ENCODE assay signal across 10 cellular contexts in the genomic region with DNA sequence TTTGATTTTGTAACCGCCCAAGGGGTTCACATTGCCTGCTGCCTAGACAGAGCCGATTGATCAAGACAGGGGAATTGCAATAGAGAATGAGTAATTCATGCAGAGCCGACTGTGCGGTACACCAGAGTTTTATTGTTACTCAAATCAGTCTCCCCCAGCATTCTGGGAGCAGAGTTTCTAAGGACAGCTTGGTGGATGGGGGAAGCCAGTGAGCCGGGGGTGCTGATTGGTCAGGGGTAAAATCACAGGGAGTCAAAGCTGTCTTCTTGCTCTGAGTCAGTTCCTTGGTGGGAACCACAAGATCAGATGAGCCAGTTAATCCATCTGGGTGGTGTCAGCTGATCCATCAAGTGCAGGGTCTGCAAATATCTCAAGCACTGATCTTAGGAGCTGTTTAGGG.
DNase-seq lines count a peak whose midpoint lies in the region; ATAC-seq lines count a peak whose summit lies in the region.
"Had no signal": no experiment of that assay in that cellular context is flagged by ENCODE, and none has a peak within 500 bp of the region (broad histone marks: within the 10 kb centered on the region; RNA-seq: fewer than 3 reads in every experiment).

No MANE protein-coding gene starts in this region.

- peaks cover 11% of the 10 kb centered on the region for H3K36me3 Mint-ChIP-seq in activated T-helper 2 cell treated with anti-CD3 and anti-CD28 coated beads, Interferon-gamma antibody, Interleukin-2, Interleukin-4, amounts not matched to agents 10 μg/mL and 5 μg/mL and 100 μg/mL, durations not matched to agents 14 hours and 24 hours and 36 hours (ENCODE audit: low read depth)

- peaks cover 5% of the 10 kb centered on the region for H3K27me3 Mint-ChIP-seq in activated T-helper 2 cell treated with anti-CD3 and anti-CD28 coated beads, Interferon-gamma antibody, Interleukin-2, Interleukin-4, amounts not matched to agents 10 μg/mL and 5 μg/mL and 100 μg/mL, durations not matched to agents 14 hours and 24 hours and 36 hours (ENCODE audit: low read depth)

- no peak overlapping the region for H3K27ac Mint-ChIP-seq in activated T-helper 2 cell treated with anti-CD3 and anti-CD28 coated beads, Interferon-gamma antibody, Interleukin-2, Interleukin-4, amounts not matched to agents 10 μg/mL and 5 μg/mL and 100 μg/mL, durations not matched to agents 14 hours and 24 hours and 36 hours

- DNase-seq in ELF-1 (ENCODE audit: low read depth, low spot score) (peak; percentile 94), LHCN-M2 (ENCODE audit: low read depth) (peak; percentile 51), non-pigmented ciliary epithelial cell (ENCODE audit: low read depth) (peak; percentile 45), GF-D8 (lab: John Stamatoyannopoulos, UW) (no peak), AG08395 (ENCODE audit: low spot score) (no peak)
- peak; percentile 26 for DNase-seq in activated T-helper 2 cell treated with anti-CD3 and anti-CD28 coated beads, Interferon-gamma antibody, Interleukin-2, Interleukin-4, amounts not matched to agents 10 μg/mL and 5 μg/mL and 100 μg/mL, durations not matched to agents 14 hours and 24 hours and 36 hours (ENCODE audit: low spot score)
- DNase-seq: body of pancreas; CD4-positive, alpha-beta memory T cell had no signal

- intact Hi-C loops in activated T-helper 2 cell treated with anti-CD3 and anti-CD28 coated beads, Interferon-gamma antibody, Interleukin-2, Interleukin-4, amounts not matched to agents 10 μg/mL and 5 μg/mL and 100 μg/mL, durations not matched to agents 14 hours and 24 hours and 36 hours (cut with micrococcal nuclease), result loop anchor here (1.0 kb wide), 2 partner anchors 9 to 29 kb away; no protein-coding TSS in a partner anchor

- ATAC-seq in HG02678 (IDR thresholded peaks at IDR 0.05; ENCODE audit: unreplicated experiment), result no peak
- no peak for ATAC-seq in HG03520 (IDR thresholded peaks at IDR 0.05; ENCODE audit: unreplicated experiment)
- ATAC-seq: body of pancreas had no signal

- H3K4me1 Mint-ChIP-seq in activated T-helper 2 cell treated with anti-CD3 and anti-CD28 coated beads, Interferon-gamma antibody, Interleukin-2, Interleukin-4, amounts not matched to agents 10 μg/mL and 5 μg/mL and 100 μg/mL, durations not matched to agents 14 hours and 24 hours and 36 hours (ENCODE audit: low read depth), result peaks cover 8% of the 10 kb centered on the region

- no peak overlapping the region for H3K4me3 Mint-ChIP-seq in activated T-helper 2 cell treated with anti-CD3 and anti-CD28 coated beads, Interferon-gamma antibody, Interleukin-2, Interleukin-4, amounts not matched to agents 10 μg/mL and 5 μg/mL and 100 μg/mL, durations not matched to agents 14 hours and 24 hours and 36 hours (ENCODE audit: low read depth)
- H3K4me3 Mint-ChIP-seq: CD4-positive, alpha-beta memory T cell had no signal

- peaks cover 22% of the 10 kb centered on the region for H3K9me3 Mint-ChIP-seq in activated T-helper 2 cell treated with anti-CD3 and anti-CD28 coated beads, Interferon-gamma antibody, Interleukin-2, Interleukin-4, amounts not matched to agents 10 μg/mL and 5 μg/mL and 100 μg/mL, durations not matched to agents 14 hours and 24 hours and 36 hours

Comparison
In these comparisons a context has a peak if more than half of its experiments do, and no peak if none do; other contexts are left out.
1. DNase-seq: peak in ELF-1 (single experiment), LHCN-M2 (single experiment), activated T-helper 2 cell treated with anti-CD3 and anti-CD28 coated beads, Interferon-gamma antibody, Interleukin-2, Interleukin-4, amounts not matched to agents 10 μg/mL and 5 μg/mL and 100 μg/mL, durations not matched to agents 14 hours and 24 hours and 36 hours (single experiment) and non-pigmented ciliary epithelial cell (single experiment); none in GF-D8 (single experiment) and AG08395 (single experiment).